1 cellular context compared by ENCODE assay signal in genomic region chr1:206472886-206473285, GRCh38.
TF ChIP-seq lines count a peak whose summit lies in the region.

No MANE protein-coding gene starts in this region.

TF ChIP-seq in SK-N-SH, 30 proteins besides CTCF, POLR2A, EP300 and RAD21:
- TF ChIP-seq USF1 (IDR thresholded peaks at IDR 0.05; ENCODE audit: borderline replicate concordance, low read depth) (no peak), CHD2 (IDR thresholded peaks at IDR 0.05; ENCODE audit: low read length, partially characterized antibody) (no peak), PBX3 (IDR thresholded peaks at IDR 0.05) (no peak), GATA2 (CRISPR knock-in tag; IDR thresholded peaks at IDR 0.05) (no peak), NRF1 (IDR thresholded peaks at IDR 0.05; ENCODE audit: low read depth, low read length) (no peak), IRF3 (IDR thresholded peaks at IDR 0.05; ENCODE audit: low read depth, low read length) (no peak), TCF12 (IDR thresholded peaks at IDR 0.05) (no peak), NFIC (IDR thresholded peaks at IDR 0.05; ENCODE audit: borderline replicate concordance) (no peak), USF2 (IDR thresholded peaks at IDR 0.05; ENCODE audit: borderline replicate concordance, low read depth, low read length) (no peak), TAF1 (IDR thresholded peaks at IDR 0.05; ENCODE audit: borderline replicate concordance, low read depth, low read length) (no peak)
